ENCODE assay signal across 21 cellular contexts in the genomic region with DNA sequence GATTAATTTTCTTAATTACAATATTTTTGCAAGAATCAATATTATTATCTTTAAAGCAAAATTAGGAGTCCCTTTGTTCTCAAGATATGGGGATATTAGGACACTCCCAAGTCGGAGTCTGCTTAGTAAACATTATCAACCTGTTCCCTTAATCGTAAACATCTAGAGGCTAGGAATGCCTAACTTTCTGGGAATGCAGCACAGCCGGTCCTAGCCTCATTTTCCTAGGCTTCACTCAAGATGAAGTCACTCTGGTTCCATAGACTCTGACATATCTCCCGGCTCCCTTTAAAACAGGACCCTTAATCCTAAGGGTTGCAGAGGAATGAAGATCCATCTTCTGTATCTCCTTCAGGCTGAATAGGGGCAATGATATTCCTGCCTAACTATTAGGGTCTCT.
DNase-seq lines count a peak whose midpoint lies in the region; ATAC-seq and TF ChIP-seq lines count a peak whose summit lies in the region.
"Had no signal": no experiment of that assay in that cellular context is flagged by ENCODE, and none has a peak within 500 bp of the region (broad histone marks: within the 10 kb centered on the region; RNA-seq: fewer than 3 reads in every experiment).

No MANE protein-coding gene starts in this region.

- H3K27me3 ChIP-seq in PC-3 (ENCODE audit: low read length) (no peaks in the 10 kb centered on the region), mesendoderm (ENCODE audit: insufficient read depth, low read length, poor library complexity) (no peaks in the 10 kb centered on the region)
- H3K27me3 ChIP-seq in CD8-positive, alpha-beta memory T cell (ENCODE audit: insufficient read depth, low read length, poor library complexity, severe bottlenecking): no peaks in the 10 kb centered on the region
- H3K27me3 ChIP-seq: BE2C, BLaER1 had no signal

- TF ChIP-seq CTCF in PC-3 (conservative IDR thresholded peaks at IDR 0.05; ENCODE audit: low read depth, low read length): no peak
- no peak for TF ChIP-seq CTCF in epithelial cell of esophagus (IDR thresholded peaks at IDR 0.05; ENCODE audit: insufficient read depth, low read depth, low read length, missing control alignments)

- H2AK5ac ChIP-seq in mesendoderm (ENCODE audit: low read length): no peak overlapping the region

- H3K18ac ChIP-seq in mesendoderm (ENCODE audit: low read length): no peak overlapping the region

- POLR2A ChIA-PET in PC-3 (lab: Charles Lee; ENCODE audit: unreplicated experiment): no interaction called here
- POLR2A ChIA-PET in CD8-positive, alpha-beta memory T cell (lab: Charles Lee): no interaction called here

- no peaks in the 10 kb centered on the region for H3K4me1 ChIP-seq in PC-3 (ENCODE audit: insufficient read depth, low read length)
- peaks cover 6% of the 10 kb centered on the region for H3K4me1 ChIP-seq in mesendoderm (ENCODE audit: control insufficient read depth, low read depth, low read length)
- H3K4me1 ChIP-seq in CD8-positive, alpha-beta memory T cell (ENCODE audit: insufficient read depth, low read length): no peaks in the 10 kb centered on the region
- H3K4me1 ChIP-seq: BE2C, BLaER1 had no signal

- H4K5ac ChIP-seq in mesendoderm (ENCODE audit: low read length): no peak overlapping the region

- CTCF ChIA-PET in PC-3 (lab: Charles Lee): no interaction called here
- CTCF ChIA-PET in CD8-positive, alpha-beta memory T cell (lab: Charles Lee): no interaction called here

- H3K79me1 ChIP-seq in mesendoderm (ENCODE audit: low read length): no peaks in the 10 kb centered on the region

- H3K9me3 ChIP-seq in PC-3 (ENCODE audit: low read length): no peaks in the 10 kb centered on the region
- H3K9me3 ChIP-seq in CD8-positive, alpha-beta memory T cell (ENCODE audit: low read length): no peaks in the 10 kb centered on the region
- H3K9me3 ChIP-seq: BE2C, BLaER1, Caco-2 had no signal

- no peak overlapping the region for H3K27ac Mint-ChIP-seq in CD8-positive, alpha-beta memory T cell
- H3K27ac Mint-ChIP-seq: CD14-positive monocyte; CD4-positive, alpha-beta memory T cell; CD4-positive, CD25-positive, alpha-beta regulatory T cell had no signal

- H3K36me3 ChIP-seq in PC-3 (ENCODE audit: low read depth, low read length) (no peaks in the 10 kb centered on the region), mesendoderm (ENCODE audit: control insufficient read depth, insufficient read depth, low read length) (no peaks in the 10 kb centered on the region)
- no peaks in the 10 kb centered on the region for H3K36me3 ChIP-seq in CD8-positive, alpha-beta memory T cell (ENCODE audit: insufficient read depth, low read length)
- H3K36me3 ChIP-seq: BE2C, BLaER1 had no signal

- H2BK120ac ChIP-seq in mesendoderm (ENCODE audit: low read depth, low read length): no peak overlapping the region

- no peaks in the 10 kb centered on the region for H3K9me2 ChIP-seq in PC-3 (replicated peaks; ENCODE audit: low read length)

- H3K56ac ChIP-seq in mesendoderm (ENCODE audit: low read length): no peak overlapping the region

- H3K4me1 Mint-ChIP-seq in CD8-positive, alpha-beta memory T cell: no peaks in the 10 kb centered on the region
- H3K4me1 Mint-ChIP-seq: CD14-positive monocyte; CD4-positive, alpha-beta memory T cell; CD4-positive, CD25-positive, alpha-beta regulatory T cell had no signal

- peak overlapping the region; percentile 85 for H2BK15ac ChIP-seq in mesendoderm (replicated peaks; ENCODE audit: low read depth)

- H3K79me2 ChIP-seq in PC-3 (ENCODE audit: low read length) (no peaks in the 10 kb centered on the region), mesendoderm (ENCODE audit: control insufficient read depth, insufficient read depth, low read length) (no peaks in the 10 kb centered on the region)

- no peaks in the 10 kb centered on the region for H4K20me1 ChIP-seq in PC-3 (ENCODE audit: low read length)
- H4K20me1 ChIP-seq: BLaER1 had no signal

- peaks cover 0 to 10% (median 2%) of the 10 kb centered on the region in 5 donors for H3K9me3 Mint-ChIP-seq in CD8-positive, alpha-beta memory T cell

- H3K4me3 Mint-ChIP-seq in CD8-positive, alpha-beta memory T cell: no peak overlapping the region
- H3K4me3 Mint-ChIP-seq: CD14-positive monocyte; CD4-positive, alpha-beta memory T cell; CD4-positive, CD25-positive, alpha-beta regulatory T cell had no signal

- no TSS peak for BruUV-seq in PC-3 (replicated peaks; lab: Mats Ljungman, UMichigan)

- H3K4me2 ChIP-seq in PC-3 (ENCODE audit: low read length) (no peak overlapping the region), mesendoderm (ENCODE audit: low read length) (no peak overlapping the region)
- H3K4me2 ChIP-seq: BLaER1 had no signal

- H2AFZ ChIP-seq in PC-3 (ENCODE audit: low read length): no peak overlapping the region

- intact Hi-C loops in PC-3 (cut with micrococcal nuclease): no loop called here

- DNase-seq in ELF-1 (ENCODE audit: low read depth, low spot score) (peak; percentile 49), PC-3 (peak; percentile 23), epithelial cell of esophagus (ENCODE audit: low read depth) (peak; percentile 27), mesendoderm (no peak), NCI-H345 treated with DMSO at 0.1 percent for 48 hours (lab: John Stamatoyannopoulos, UW; ENCODE audit: unreplicated experiment) (no peak), activated gamma-delta T cell (lab: John Stamatoyannopoulos, UW) (no peak)
- no peak for DNase-seq in CD8-positive, alpha-beta memory T cell
- DNase-seq: 8988T; ACHN; BE2C; C1 segment of cervical spinal cord; Calu3; CD4-positive, alpha-beta memory T cell; CD4-positive, CD25-positive, alpha-beta regulatory T cell; DMS79 treated with DMSO at 0.1 percent for 48 hours; GDM1 had no signal

- H3K23ac ChIP-seq in mesendoderm (ENCODE audit: low read length): no peak overlapping the region

- no CpG with 5 or more reads among the region's 4 CpGs for WGBS in mesendoderm (ENCODE audit: extremely low coverage, insufficient coverage, low lambda C conversion rate)

- no peak overlapping the region for H3K27ac ChIP-seq in PC-3 (ENCODE audit: low read length)
- H3K27ac ChIP-seq in mesendoderm (ENCODE audit: low read depth, low read length): no peak overlapping the region
- no peak overlapping the region for H3K27ac ChIP-seq in CD8-positive, alpha-beta memory T cell (ENCODE audit: low read depth, low read length)
- H3K27ac ChIP-seq: BLaER1 had no signal

- no peak overlapping the region for H4K8ac ChIP-seq in mesendoderm (ENCODE audit: low read depth, low read length)

- H3K36me3 Mint-ChIP-seq in CD8-positive, alpha-beta memory T cell: no peaks in the 10 kb centered on the region
- H3K36me3 Mint-ChIP-seq: CD14-positive monocyte; CD4-positive, alpha-beta memory T cell; CD4-positive, CD25-positive, alpha-beta regulatory T cell had no signal

- no peaks in the 10 kb centered on the region for H3K27me3 Mint-ChIP-seq in CD8-positive, alpha-beta memory T cell
- H3K27me3 Mint-ChIP-seq: CD4-positive, alpha-beta memory T cell; CD4-positive, CD25-positive, alpha-beta regulatory T cell had no signal

- H3K4ac ChIP-seq in mesendoderm (ENCODE audit: low read depth, low read length): peak overlapping the region; percentile 68

- no peak overlapping the region for H2BK5ac ChIP-seq in mesendoderm (ENCODE audit: low read length)

- ATAC-seq in PC-3: no peak
- ATAC-seq in HG03342 (IDR thresholded peaks at IDR 0.05; ENCODE audit: unreplicated experiment): no peak
- ATAC-seq: GM12878 had no signal

- H3K4me3 ChIP-seq in PC-3 (ENCODE audit: low read length): no peak overlapping the region
- H3K4me3 ChIP-seq in epithelial cell of esophagus (ENCODE audit: low read length): no peak overlapping the region
- no peak overlapping the region for H3K4me3 ChIP-seq in mesendoderm (ENCODE audit: low read length)
- H3K4me3 ChIP-seq in CD8-positive, alpha-beta memory T cell (ENCODE audit: low read length): no peak overlapping the region
- H3K4me3 ChIP-seq: BLaER1, GM12878 had no signal

- H3F3A ChIP-seq in PC-3 (ENCODE audit: low read length, unreplicated experiment): no peaks in the 10 kb centered on the region

- H3K9ac ChIP-seq in PC-3 (ENCODE audit: low read length): no peak overlapping the region
- H3K9ac ChIP-seq in mesendoderm (ENCODE audit: low read length): no peak overlapping the region
- H3K9ac ChIP-seq: BLaER1 had no signal

Comparison
In these comparisons a context has a peak if more than half of its experiments do, and no peak if none do; other contexts are left out.
1. DNase-seq: peak in ELF-1 (single experiment), PC-3 (single experiment) and epithelial cell of esophagus (single experiment); none in mesendoderm (single experiment), NCI-H345 treated with DMSO at 0.1 percent for 48 hours (single experiment), activated gamma-delta T cell (single experiment) and CD8-positive, alpha-beta memory T cell (0 of 5).